8 cellular contexts compared by ENCODE assay signal in genomic region chr9:124415102-124415851, GRCh38.
DNase-seq lines count a peak whose midpoint lies in the region; ATAC-seq and FAIRE-seq lines count a peak whose summit lies in the region.

TSS of gene PSMB7 (minus strand) at chr9:124415442. CDS start at chr9:124415425, 17 bp downstream.

- H3K4me1 Mint-ChIP-seq in central memory CD8-positive, alpha-beta T cell = peaks cover 36% of the 10 kb centered on the region

- H3K27me3 Mint-ChIP-seq in central memory CD8-positive, alpha-beta T cell = no peaks in the 10 kb centered on the region

- peak; percentile 92 for DNase-seq in AG08396 (ENCODE audit: low spot score)
- peak; percentile 98 for DNase-seq in NCI-H345 (lab: John Stamatoyannopoulos, UW)
- peak; percentile 93 to 97 (median 95) for DNase-seq in activated CD4-positive, CD25-positive, alpha-beta regulatory T cell (lab: John Stamatoyannopoulos, UW)
- DNase-seq in central memory CD8-positive, alpha-beta T cell (ENCODE audit: low spot score in 2 of 2) = peak; percentile 95 to 96
- DNase-seq in stimulated activated CD4-positive, alpha-beta T cell treated with anti-CD3 and anti-CD28 coated beads, Interleukin-12 subunit alpha, Interleukin-12 subunit beta, amount 100 ng/mL, for 48 hours (ENCODE audit: low read depth in 2 of 3, low spot score in 1 of 3) = peak; percentile 95 to 100 (median 96)

- H3K4me3 Mint-ChIP-seq in central memory CD8-positive, alpha-beta T cell = peak within 1 kb of the TSS; percentile 97

- ATAC-seq in GM18909 (IDR thresholded peaks at IDR 0.05; ENCODE audit: poor library complexity, unreplicated experiment) (peak; percentile 88), HG03196 (IDR thresholded peaks at IDR 0.05; ENCODE audit: unreplicated experiment) (peak; percentile 88)
- peak; percentile 97 for ATAC-seq in central memory CD8-positive, alpha-beta T cell (replicated peaks; ENCODE audit: extremely low read depth, poor library complexity, severe bottlenecking)

- peak within 1 kb of the TSS; percentile 96 for H3K27ac Mint-ChIP-seq in central memory CD8-positive, alpha-beta T cell (ENCODE audit: low read depth)

- no peaks in the 10 kb centered on the region for H3K9me3 Mint-ChIP-seq in central memory CD8-positive, alpha-beta T cell

- H3K36me3 Mint-ChIP-seq in central memory CD8-positive, alpha-beta T cell (ENCODE audit: insufficient read depth) = peaks cover 38% of the 10 kb centered on the region

- peak; percentile 87 for FAIRE-seq in islet of Langerhans (lab: Jason Lieb, UNC)

Comparison
In these comparisons a context has a peak if more than half of its experiments do, and no peak if none do; other contexts are left out.
1. Peak in every context shown above with its lines: DNase-seq and ATAC-seq.